ENCODE assay signal across 8 cellular contexts in genomic region chr1:51878307-51878615, GRCh38. TPM values are rescaled to one million over a fixed set of nuclear protein-coding genes. Genes with fewer than 3 reads are reported as not detected.
DNase-seq lines count a peak whose midpoint lies in the region; ATAC-seq and TF ChIP-seq lines count a peak whose summit lies in the region.

No MANE protein-coding gene starts in this region.

- no peak for TF ChIP-seq CTCF in astrocyte of the cerebellum (IDR thresholded peaks at IDR 0.05; ENCODE audit: low read depth, low read length, missing control alignments)

- H3K9ac ChIP-seq in muscle layer of colon (ENCODE audit: low read length) = peak overlapping the region; percentile 99

- in situ Hi-C loops in astrocyte of the cerebellum (cut with HindIII; ENCODE audit: low sequenced_read_pairs) = no loop called here

- CTCF ChIA-PET in CD8-positive, alpha-beta memory T cell (lab: Charles Lee) = no interaction called here

- ATAC-seq in HG02885 (IDR thresholded peaks at IDR 0.05; ENCODE audit: poor library complexity, unreplicated experiment) = peak; percentile 27
- no peak for ATAC-seq in GM21825 (IDR thresholded peaks at IDR 0.05; ENCODE audit: unreplicated experiment)

- peaks cover 0 to 12% (median 0%) of the 10 kb centered on the region in 3 donors for H3K36me3 Mint-ChIP-seq in CD8-positive, alpha-beta memory T cell

- no peak overlapping the region for H3K4me3 Mint-ChIP-seq in CD8-positive, alpha-beta memory T cell

- H3K9me3 ChIP-seq in CD8-positive, alpha-beta memory T cell (ENCODE audit: low read length) = no peaks in the 10 kb centered on the region
- no peaks in the 10 kb centered on the region for H3K9me3 ChIP-seq in muscle layer of colon (ENCODE audit: low read length)

- POLR2A ChIA-PET in CD8-positive, alpha-beta memory T cell (lab: Charles Lee) = interaction anchor here (1.5 kb wide), 1 partner anchor 9 kb away, joined by 4 read pairs; no protein-coding TSS in a partner anchor

- H3K36me3 ChIP-seq in CD8-positive, alpha-beta memory T cell (ENCODE audit: insufficient read depth, low read length) = no peaks in the 10 kb centered on the region
- H3K36me3 ChIP-seq in muscle layer of colon (ENCODE audit: insufficient read depth, low read length) = no peaks in the 10 kb centered on the region

- peaks cover 44% of the 10 kb centered on the region for H3K4me1 ChIP-seq in CD8-positive, alpha-beta memory T cell (ENCODE audit: insufficient read depth, low read length)
- H3K4me1 ChIP-seq in muscle layer of colon (ENCODE audit: insufficient read depth, low read length) = peaks cover 36% of the 10 kb centered on the region

- peak overlapping the region; percentile 99 for H3K27ac ChIP-seq in CD8-positive, alpha-beta memory T cell (ENCODE audit: low read depth, low read length)
- peak overlapping the region; percentile 96 for H3K27ac ChIP-seq in muscle layer of colon (ENCODE audit: low read depth, low read length)

- H3K27me3 Mint-ChIP-seq in CD8-positive, alpha-beta memory T cell = peaks cover 14 to 19% of the 10 kb centered on the region in 2 donors

- H3K27ac Mint-ChIP-seq in CD8-positive, alpha-beta memory T cell = no peak overlapping the region

- DNase-seq in CD8-positive, alpha-beta memory T cell = no peak
- no peak for DNase-seq in astrocyte of the cerebellum (ENCODE audit: low read depth)
- no peak for DNase-seq in SIG-M5 (lab: John Stamatoyannopoulos, UW)
- no peak for DNase-seq in DMS 273 (lab: John Stamatoyannopoulos, UW; ENCODE audit: unreplicated experiment)
- DNase-seq in KG1 (lab: John Stamatoyannopoulos, UW) = no peak

- H3K4me1 Mint-ChIP-seq in CD8-positive, alpha-beta memory T cell = peaks cover 0 to 21% (median 2%) of the 10 kb centered on the region in 3 donors

- peak overlapping the region; percentile 99 for H3K4me3 ChIP-seq in CD8-positive, alpha-beta memory T cell (ENCODE audit: low read length)
- peak overlapping the region; percentile 85 for H3K4me3 ChIP-seq in astrocyte of the cerebellum (ENCODE audit: low read depth, low read length)
- H3K4me3 ChIP-seq in muscle layer of colon (ENCODE audit: low read depth in 1 of 2, low read length in 2 of 2) = peak overlapping the region; percentile 87 to 100

- H3K27me3 ChIP-seq in CD8-positive, alpha-beta memory T cell (ENCODE audit: insufficient read depth, low read length, poor library complexity, severe bottlenecking) = peaks cover 6% of the 10 kb centered on the region
- H3K27me3 ChIP-seq in muscle layer of colon (ENCODE audit: control insufficient read depth in 1 of 2, insufficient read depth in 2 of 2, low read length in 2 of 2) = no peaks in the 10 kb centered on the region

- H3K9me3 Mint-ChIP-seq in CD8-positive, alpha-beta memory T cell = no peaks in the 10 kb centered on the region

RNA-seq across cellular contexts. Expression of gene NRDC, which starts 0.3 kb away (rescaled TPM):
- total RNA-seq in CD8-positive, alpha-beta memory T cell = 100 to 1,000 TPM; 129 to 139 TPM
- polyA plus RNA-seq in CD8-positive, alpha-beta memory T cell = 83.0 TPM
